Comparison of ENCODE assay signal across 19 cellular contexts in the genomic region with DNA sequence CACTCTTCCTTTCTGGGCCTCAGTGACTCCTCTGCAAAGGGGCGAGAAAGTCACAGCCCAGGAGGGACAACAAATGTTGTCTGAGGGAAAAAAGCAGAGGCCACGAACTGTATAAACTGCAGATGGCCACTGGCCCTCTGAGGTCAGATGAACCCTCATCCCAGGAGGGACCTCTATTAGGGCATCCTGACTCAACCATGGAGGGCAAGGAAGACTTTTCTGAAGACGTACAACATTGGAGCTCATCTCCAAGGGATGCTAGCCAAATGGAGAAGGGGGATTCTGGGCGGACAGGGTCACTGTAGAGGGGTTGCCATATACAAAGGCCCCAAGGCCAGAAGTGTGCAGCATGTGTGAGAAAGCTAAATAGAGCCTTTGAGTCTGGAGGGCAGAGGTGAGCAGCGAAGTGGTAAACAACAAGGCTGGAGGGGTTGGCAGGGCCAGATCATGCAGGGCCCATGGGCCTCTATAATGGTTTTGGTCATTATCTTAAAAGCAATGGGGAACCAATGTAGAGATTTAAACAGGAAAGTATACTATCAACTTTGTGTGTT. TPM values are rescaled to one million over a fixed set of nuclear protein-coding genes. Genes with fewer than 3 reads are reported as not detected.
A peak's percentile ranks its signal among the peaks of the same experiment; 100 is the strongest.
DNase-seq lines count a peak whose midpoint lies in the region; FAIRE-seq and TF ChIP-seq lines count a peak whose summit lies in the region.
"Had no signal": no experiment of that assay in that cellular context is flagged by ENCODE, and none has a peak within 500 bp of the region (broad histone marks: within the 10 kb centered on the region; RNA-seq: fewer than 3 reads in every experiment).

No MANE protein-coding gene starts in this region.

- no peak for TF ChIP-seq EP300 in stomach (IDR thresholded peaks at IDR 0.05)

- WGBS in stomach, 5 donors: 84 to 95% (median 93%) methylated on average over 5 of the region's 5 CpGs

- intact Hi-C loops in stomach (cut with DNase I; ENCODE audit: low total_unique reads): no loop called here

- TF ChIP-seq POLR2A in stomach (IDR thresholded peaks at IDR 0.05): no peak

- H3K9me3 Mint-ChIP-seq in neural crest cell: no peaks in the 10 kb centered on the region

- FAIRE-seq in RCC 7860 (lab: Jason Lieb, UNC): no peak
- FAIRE-seq: A204.1 had no signal

- H3K4me3 ChIP-seq in stomach: no peak overlapping the region
- H3K4me3 ChIP-seq: MG63 had no signal

- H3K4me1 Mint-ChIP-seq in neural crest cell: peaks cover 35% of the 10 kb centered on the region
- H3K4me1 Mint-ChIP-seq: CD4-positive, CD25-positive, alpha-beta regulatory T cell had no signal

- H3K36me3 Mint-ChIP-seq in neural crest cell (ENCODE audit: low read depth): no peaks in the 10 kb centered on the region
- H3K36me3 Mint-ChIP-seq: CD4-positive, CD25-positive, alpha-beta regulatory T cell had no signal

- peaks cover 11 to 12% (median 12%) of the 10 kb centered on the region in 4 donors for H3K4me1 ChIP-seq in stomach

- TF ChIP-seq CTCF in neural crest cell (conservative IDR thresholded peaks at IDR 0.05): no peak
- no peak for TF ChIP-seq CTCF in stomach (IDR thresholded peaks at IDR 0.05)

- H3K27ac Mint-ChIP-seq in neural crest cell (ENCODE audit: unreplicated experiment): peak overlapping the region; percentile 63
- H3K27ac Mint-ChIP-seq: CD4-positive, CD25-positive, alpha-beta regulatory T cell had no signal

- H3K27me3 Mint-ChIP-seq in neural crest cell (ENCODE audit: low read depth): peaks cover 31% of the 10 kb centered on the region

- H3K27ac ChIP-seq in caudate nucleus (ENCODE audit: low read depth, low read length) (peak overlapping the region; percentile 77), substantia nigra (ENCODE audit: low read depth, low read length, poor library complexity, severe bottlenecking) (peak overlapping the region; percentile 67), stomach (no peak overlapping the region)

- peaks cover 0 to 38% (median 9%) of the 10 kb centered on the region in 3 donors for H3K27me3 ChIP-seq in stomach
- H3K27me3 ChIP-seq: MG63 had no signal

- H3K36me3 ChIP-seq in stomach: no peaks in the 10 kb centered on the region
- H3K36me3 ChIP-seq: MG63 had no signal

- DNase-seq in Ammon's horn (ENCODE audit: low spot score) (peak; percentile 1), caudate nucleus (lab: John Stamatoyannopoulos, UW) (no peak), neural crest cell (ENCODE audit: low read depth, low spot score) (no peak), substantia nigra (lab: John Stamatoyannopoulos, UW) (no peak), RCC 7860 (ENCODE audit: low spot score) (no peak), stomach (no peak), AML-193 (lab: John Stamatoyannopoulos, UW) (no peak)
- DNase-seq: CD4-positive, CD25-positive, alpha-beta regulatory T cell; DMS79; Karpas-422; MG63; NCI-H1417; NCI-H187 treated with DMSO at 0.1 percent for 48 hours; NCI-H2107; NCI-H446 treated with DMSO at 0.1 percent for 48 hours; NCI-H526 treated with DMSO at 0.1 percent for 48 hours; OCI-M1; SHP77 had no signal

- H3K9me3 ChIP-seq in stomach: no peaks in the 10 kb centered on the region
- H3K9me3 ChIP-seq: MG63 had no signal

- peak overlapping the region; percentile 36 for H3K4me3 Mint-ChIP-seq in neural crest cell
- H3K4me3 Mint-ChIP-seq: CD4-positive, CD25-positive, alpha-beta regulatory T cell had no signal

RNA-seq across cellular contexts. Expression of a gene that starts 16.7 kb away (rescaled TPM):
- total RNA-seq in neural crest cell: 0.35 and 0.48 TPM in 2 replicates
- total RNA-seq in stomach: under 1 TPM in 2 of 5 donors, not detected in 3; 0.29 to 0.92 TPM
- polyA plus RNA-seq in stomach: under 1 TPM in 2 of 3 donors, not detected in 1; 0.37 to 0.80 TPM
- total RNA-seq: CD4-positive, CD25-positive, alpha-beta regulatory T cell had no signal
- polyA plus RNA-seq: CD4-positive, CD25-positive, alpha-beta regulatory T cell had no signal

RNA-seq across cellular contexts. Expression of a gene that starts 50.1 kb away (rescaled TPM):
- total RNA-seq in neural crest cell (905 and 917 TPM in 2 replicates), stomach (100 to 1,000 TPM in 4 of 5 donors, 10 to 100 TPM in 1; 79.9 to 452 (median 274) TPM)
- 100 to 1,000 TPM; 150 to 332 (median 271) TPM for polyA plus RNA-seq in stomach

Comparison
In these comparisons a context has a peak if more than half of its experiments do, and no peak if none do; other contexts are left out.
1. H3K27ac ChIP-seq: peak in caudate nucleus (single experiment) and substantia nigra (single experiment); none in stomach (0 of 5).